25 cellular contexts compared by ENCODE assay signal in the genomic region with DNA sequence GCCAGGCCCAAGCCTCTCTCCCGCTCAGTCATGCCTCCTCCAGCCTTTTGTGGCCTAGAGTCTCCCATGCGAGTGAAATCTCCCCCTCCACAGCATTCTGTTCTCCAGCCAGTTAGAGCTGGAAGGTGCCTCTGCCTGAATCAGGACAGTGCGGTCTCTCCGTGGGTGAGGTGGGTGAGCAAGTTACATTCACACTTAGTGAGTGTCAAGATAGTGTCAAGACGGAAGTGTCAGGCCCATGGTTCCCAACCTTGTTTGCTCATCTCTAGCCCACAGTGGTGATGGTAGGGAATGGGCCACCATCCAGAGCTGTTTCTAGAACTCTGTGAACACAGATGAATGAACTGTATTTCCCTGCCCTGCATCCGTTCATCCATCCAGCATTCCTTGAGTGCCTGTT. TPM values are rescaled to one million over a fixed set of nuclear protein-coding genes. Genes with fewer than 3 reads are reported as not detected.
A peak's percentile ranks its signal among the peaks of the same experiment; 100 is the strongest.
DNase-seq lines count a peak whose midpoint lies in the region; ATAC-seq and TF ChIP-seq lines count a peak whose summit lies in the region.
"Had no signal": no experiment of that assay in that cellular context is flagged by ENCODE, and none has a peak within 500 bp of the region (broad histone marks: within the 10 kb centered on the region; RNA-seq: fewer than 3 reads in every experiment).

No MANE protein-coding gene starts in this region.

- H4K20me1 ChIP-seq in SK-N-SH (ENCODE audit: insufficient read depth): no peaks in the 10 kb centered on the region

- no peak overlapping the region for H2AFZ ChIP-seq in SK-N-SH (ENCODE audit: low read depth)

- TF ChIP-seq CTCF in gastrocnemius medialis (IDR thresholded peaks at IDR 0.05 in 4 of 5, conservative IDR thresholded peaks at IDR 0.05 in 1 of 5) (no peak), SK-N-SH (IDR thresholded peaks at IDR 0.05) (no peak)

- H3K9ac ChIP-seq in SK-N-SH: no peak overlapping the region
- H3K9ac ChIP-seq: BLaER1 treated with 17β-estradiol and CSF1 and Interleukin-3, amounts not matched to agents 10 nM and 100 nM had no signal

- no peaks in the 10 kb centered on the region for H3K9me3 Mint-ChIP-seq in activated CD8-positive, alpha-beta memory T cell treated with anti-CD3 and anti-CD28 coated beads, Interleukin-2, amount 10 ng/mL, durations not matched to agents 7 days and 5 days (ENCODE audit: low read depth)
- H3K9me3 Mint-ChIP-seq in naive thymus-derived CD4-positive, alpha-beta T cell: no peaks in the 10 kb centered on the region
- no peaks in the 10 kb centered on the region for H3K9me3 Mint-ChIP-seq in stimulated activated effector memory CD8-positive, alpha-beta T cell treated with anti-CD3 and anti-CD28 coated beads, Interleukin-12 subunit alpha, Interleukin-12 subunit beta, amount 100 ng/mL, for 72 hours
- H3K9me3 Mint-ChIP-seq: CD8-positive, alpha-beta memory T cell; HFFc6 had no signal

- no peak overlapping the region for H3K4me3 Mint-ChIP-seq in activated CD8-positive, alpha-beta memory T cell treated with anti-CD3 and anti-CD28 coated beads, Interleukin-2, amount 10 ng/mL, durations not matched to agents 7 days and 5 days
- H3K4me3 Mint-ChIP-seq in naive thymus-derived CD4-positive, alpha-beta T cell: no peak overlapping the region
- H3K4me3 Mint-ChIP-seq in stimulated activated effector memory CD8-positive, alpha-beta T cell treated with anti-CD3 and anti-CD28 coated beads, Interleukin-12 subunit alpha, Interleukin-12 subunit beta, amount 100 ng/mL, for 72 hours: no peak overlapping the region
- H3K4me3 Mint-ChIP-seq: CD8-positive, alpha-beta memory T cell; HFFc6 had no signal

- no peak overlapping the region for H3K27ac Mint-ChIP-seq in activated CD8-positive, alpha-beta memory T cell treated with anti-CD3 and anti-CD28 coated beads, Interleukin-2, amount 10 ng/mL, durations not matched to agents 7 days and 5 days
- H3K27ac Mint-ChIP-seq in naive thymus-derived CD4-positive, alpha-beta T cell: peak overlapping the region in 1 of 9 donors; percentile 7
- H3K27ac Mint-ChIP-seq in stimulated activated effector memory CD8-positive, alpha-beta T cell treated with anti-CD3 and anti-CD28 coated beads, Interleukin-12 subunit alpha, Interleukin-12 subunit beta, amount 100 ng/mL, for 72 hours: no peak overlapping the region
- H3K27ac Mint-ChIP-seq: HFFc6 had no signal

- WGBS in SK-N-SH (ENCODE audit: low lambda C conversion rate): 97% methylated on average over 6 of the region's 6 CpGs

- H3F3A ChIP-seq in SK-N-SH (replicated peaks; ENCODE audit: insufficient read depth): no peaks in the 10 kb centered on the region

- POLR2A ChIA-PET in naive thymus-derived CD4-positive, alpha-beta T cell (lab: Charles Lee): no interaction called here
- POLR2A ChIA-PET in SK-N-SH (lab: Yijun Ruan, JAX): no interaction called here

- no peaks in the 10 kb centered on the region for H3K79me2 ChIP-seq in SK-N-SH (ENCODE audit: insufficient read depth)

- H3K9me3 ChIP-seq in naive thymus-derived CD4-positive, alpha-beta T cell (ENCODE audit: control insufficient read depth in 2 of 3, low read length in 3 of 3): no peaks in the 10 kb centered on the region
- H3K9me3 ChIP-seq in gastrocnemius medialis (no peaks in the 10 kb centered on the region), SK-N-SH (no peaks in the 10 kb centered on the region)
- H3K9me3 ChIP-seq: BLaER1 treated with 17β-estradiol and CSF1 and Interleukin-3, amounts not matched to agents 10 nM and 100 nM; MG63; SJSA1 had no signal

- H3K36me3 ChIP-seq in naive thymus-derived CD4-positive, alpha-beta T cell (ENCODE audit: control insufficient read depth in 2 of 3, insufficient read depth in 3 of 3, low read length in 3 of 3): peaks cover 20 to 89% (median 28%) of the 10 kb centered on the region in 3 experiments
- peaks cover 2 to 61% of the 10 kb centered on the region in 2 donors for H3K36me3 ChIP-seq in gastrocnemius medialis
- peaks cover 43 to 65% of the 10 kb centered on the region in 2 experiments for H3K36me3 ChIP-seq in SK-N-SH (replicated peaks in 1 of 2; ENCODE audit: control insufficient read depth in 1 of 2, insufficient read depth in 2 of 2, low read length in 1 of 2)

- H3K4me1 Mint-ChIP-seq in activated CD8-positive, alpha-beta memory T cell treated with anti-CD3 and anti-CD28 coated beads, Interleukin-2, amount 10 ng/mL, durations not matched to agents 7 days and 5 days: no peaks in the 10 kb centered on the region
- peaks cover 0 to 13% (median 4%) of the 10 kb centered on the region in 7 donors for H3K4me1 Mint-ChIP-seq in naive thymus-derived CD4-positive, alpha-beta T cell
- peaks cover 7% of the 10 kb centered on the region for H3K4me1 Mint-ChIP-seq in stimulated activated effector memory CD8-positive, alpha-beta T cell treated with anti-CD3 and anti-CD28 coated beads, Interleukin-12 subunit alpha, Interleukin-12 subunit beta, amount 100 ng/mL, for 72 hours

- no peak for TF ChIP-seq POLR2A in gastrocnemius medialis (IDR thresholded peaks at IDR 0.05)

- H3K27me3 Mint-ChIP-seq in activated CD8-positive, alpha-beta memory T cell treated with anti-CD3 and anti-CD28 coated beads, Interleukin-2, amount 10 ng/mL, durations not matched to agents 7 days and 5 days: no peaks in the 10 kb centered on the region
- no peaks in the 10 kb centered on the region for H3K27me3 Mint-ChIP-seq in naive thymus-derived CD4-positive, alpha-beta T cell
- H3K27me3 Mint-ChIP-seq: CD8-positive, alpha-beta memory T cell had no signal

- in situ Hi-C loops in gastrocnemius medialis (cut with MboI; ENCODE audit: low sequenced_read_pairs in 4 of 4): no loop called here

- H3K9me2 ChIP-seq in SK-N-SH: no peaks in the 10 kb centered on the region

- H3K27me3 ChIP-seq in naive thymus-derived CD4-positive, alpha-beta T cell (ENCODE audit: control insufficient read depth in 2 of 2, insufficient read depth in 2 of 2, low read length in 2 of 2): no peaks in the 10 kb centered on the region
- H3K27me3 ChIP-seq in gastrocnemius medialis (no peaks in the 10 kb centered on the region), SK-N-SH (ENCODE audit: insufficient read depth) (no peaks in the 10 kb centered on the region)
- H3K27me3 ChIP-seq: BLaER1 treated with 17β-estradiol and CSF1 and Interleukin-3, amounts not matched to agents 10 nM and 100 nM; MG63; SJSA1 had no signal

- intact Hi-C loops in naive thymus-derived CD4-positive, alpha-beta T cell (cut with micrococcal nuclease): no loop called here
- intact Hi-C loops in gastrocnemius medialis (cut with DNase I; ENCODE audit: low total_unique reads): no loop called here

- H3K4me2 ChIP-seq in SK-N-SH: no peak overlapping the region

- no peak for TF ChIP-seq RAD21 in SK-N-SH (IDR thresholded peaks at IDR 0.05; ENCODE audit: low read length)

- H3K4me1 ChIP-seq in naive thymus-derived CD4-positive, alpha-beta T cell (ENCODE audit: control insufficient read depth in 2 of 2, insufficient read depth in 2 of 2, low read length in 2 of 2): no peaks in the 10 kb centered on the region
- peaks cover 31 to 51% of the 10 kb centered on the region in 2 donors for H3K4me1 ChIP-seq in gastrocnemius medialis
- peaks cover 0 to 8% of the 10 kb centered on the region in 2 experiments; a peak in 1 of 4 replicates for H3K4me1 ChIP-seq in SK-N-SH (ENCODE audit: control insufficient read depth in 1 of 2, insufficient read depth in 2 of 2, low read depth in 1 of 2, low read length in 1 of 2)
- H3K4me1 ChIP-seq: SJSA1 had no signal

- peaks cover 56% of the 10 kb centered on the region for H3K36me3 Mint-ChIP-seq in activated CD8-positive, alpha-beta memory T cell treated with anti-CD3 and anti-CD28 coated beads, Interleukin-2, amount 10 ng/mL, durations not matched to agents 7 days and 5 days
- H3K36me3 Mint-ChIP-seq in naive thymus-derived CD4-positive, alpha-beta T cell: peaks cover 24 to 76% (median 37%) of the 10 kb centered on the region in 5 donors
- peaks cover 86% of the 10 kb centered on the region for H3K36me3 Mint-ChIP-seq in stimulated activated effector memory CD8-positive, alpha-beta T cell treated with anti-CD3 and anti-CD28 coated beads, Interleukin-12 subunit alpha, Interleukin-12 subunit beta, amount 100 ng/mL, for 72 hours

- ATAC-seq in activated CD8-positive, alpha-beta memory T cell treated with anti-CD3 and anti-CD28 coated beads, Interleukin-2, amount 10 ng/mL, durations not matched to agents 7 days and 5 days: no peak
- ATAC-seq in naive thymus-derived CD4-positive, alpha-beta T cell: peak; percentile 18
- no peak for ATAC-seq in gastrocnemius medialis
- no peak for ATAC-seq in stimulated activated effector memory CD8-positive, alpha-beta T cell treated with anti-CD3 and anti-CD28 coated beads, Interleukin-12 subunit alpha, Interleukin-12 subunit beta, amount 100 ng/mL, for 72 hours
- ATAC-seq: Panc1 had no signal

- H3K4me3 ChIP-seq in naive thymus-derived CD4-positive, alpha-beta T cell (ENCODE audit: low read length): no peak overlapping the region
- H3K4me3 ChIP-seq in gastrocnemius medialis (no peak overlapping the region), SK-N-SH (ENCODE audit: low read depth in 2 of 2, low read length in 1 of 2) (no peak overlapping the region)
- H3K4me3 ChIP-seq: BLaER1 treated with 17β-estradiol and CSF1 and Interleukin-3, amounts not matched to agents 10 nM and 100 nM; MG63; SJSA1 had no signal

- peak; percentile 44 for DNase-seq in activated CD8-positive, alpha-beta memory T cell treated with anti-CD3 and anti-CD28 coated beads for 24 hours
- no peak for DNase-seq in activated CD8-positive, alpha-beta memory T cell treated with anti-CD3 and anti-CD28 coated beads, Interleukin-2, amount 50 U/mL, for 4 hours
- DNase-seq in activated CD8-positive, alpha-beta memory T cell treated with anti-CD3 and anti-CD28 coated beads, Interleukin-2, amount 10 ng/mL, durations not matched to agents 7 days and 5 days: peak; percentile 26
- peak in 1 of 9 donors; percentile 16 for DNase-seq in naive thymus-derived CD4-positive, alpha-beta T cell
- DNase-seq in gastrocnemius medialis: no peak
- no peak for DNase-seq in midbrain (lab: John Stamatoyannopoulos, UW)
- no peak for DNase-seq in SK-N-SH
- no peak for DNase-seq in stimulated activated effector memory CD8-positive, alpha-beta T cell treated with anti-CD3 and anti-CD28 coated beads, Interleukin-12 subunit alpha, Interleukin-12 subunit beta, amount 100 ng/mL, for 72 hours (ENCODE audit: low spot score in 2 of 2)
- DNase-seq: 8988T; Calu3; CD8-positive, alpha-beta memory T cell; DMS153; H7; HFFc6; Kasumi-1; MG63; NCI-H1417; NCI-H187 treated with DMSO at 0.1 percent for 48 hours; NCI-H2227 treated with DMSO at 0.1 percent for 48 hours; NCI-H510A treated with DMSO at 0.1 percent for 48 hours; NCI-H774; NK-92 treated with Interleukin-12 subunit alpha and Interleukin-12 subunit beta, amount 100 ng/mL, for 24 hours had no signal

- CTCF ChIA-PET in activated CD8-positive, alpha-beta memory T cell treated with anti-CD3 and anti-CD28 coated beads, Interleukin-2, amount 10 ng/mL, durations not matched to agents 7 days and 5 days (lab: Charles Lee): interaction anchor here (1.5 to 1.6 kb wide), 2 partner anchors 27 to 113 kb away, joined by 4 read pairs; no protein-coding TSS in a partner anchor
- CTCF ChIA-PET in naive thymus-derived CD4-positive, alpha-beta T cell (lab: Charles Lee): interaction anchor here (0.5 to 0.8 kb wide), 2 partner anchors 22 to 1201 kb away, joined by 3 read pairs; no protein-coding TSS in a partner anchor
- CTCF ChIA-PET in SK-N-SH (lab: Yijun Ruan, JAX): interaction anchor here (0.5 to 2.9 kb wide), 6 partner anchors 21 to 124 kb away, joined by 3 to 22 read pairs (median 3); no protein-coding TSS in a partner anchor

- no peak overlapping the region for H3K27ac ChIP-seq in naive thymus-derived CD4-positive, alpha-beta T cell (ENCODE audit: low read depth, low read length)
- H3K27ac ChIP-seq in gastrocnemius medialis: peak overlapping the region; percentile 59 to 80 (median 72)
- no peak overlapping the region for H3K27ac ChIP-seq in SK-N-SH (ENCODE audit: low read depth in 2 of 2, low read length in 1 of 2)
- H3K27ac ChIP-seq: BLaER1 treated with 17β-estradiol and CSF1 and Interleukin-3, amounts not matched to agents 10 nM and 100 nM; SJSA1 had no signal

- no peak for TF ChIP-seq EP300 in SK-N-SH (IDR thresholded peaks at IDR 0.05; ENCODE audit: borderline replicate concordance in 1 of 2, low read depth in 1 of 2, low read length in 1 of 2)

RNA-seq across cellular contexts. Expression of gene LPIN1, which starts 59.5 kb away (rescaled TPM):
- total RNA-seq in activated CD8-positive, alpha-beta memory T cell treated with anti-CD3 and anti-CD28 coated beads, Interleukin-2, amount 10 ng/mL, durations not matched to agents 7 days and 5 days: 10 to 100 TPM; 57.1 to 76.4 TPM
- 10 to 100 TPM; 68.6 to 88.1 (median 76.7) TPM for total RNA-seq in naive thymus-derived CD4-positive, alpha-beta T cell
- polyA plus RNA-seq in naive thymus-derived CD4-positive, alpha-beta T cell: 10 to 100 TPM; 25.5 to 26.7 TPM
- total RNA-seq in gastrocnemius medialis: 100 to 1,000 TPM; 292 to 606 (median 472) TPM
- polyA plus RNA-seq in SK-N-SH (2012; rRNA removed): 22.1 and 28.2 TPM in 2 replicates
- 14.9 and 17.7 TPM in 2 replicates for polyA plus RNA-seq in SK-N-SH (2012; cell fraction: cytosol; rRNA removed)
- polyA plus RNA-seq in SK-N-SH (2012; cell fraction: nucleus; rRNA removed): 60.5 and 67.4 TPM in 2 replicates

Comparison
In these comparisons a context has a peak if more than half of its experiments do, and no peak if none do; other contexts are left out.
1. DNase-seq: peak in activated CD8-positive, alpha-beta memory T cell treated with anti-CD3 and anti-CD28 coated beads for 24 hours (single experiment) and activated CD8-positive, alpha-beta memory T cell treated with anti-CD3 and anti-CD28 coated beads, Interleukin-2, amount 10 ng/mL, durations not matched to agents 7 days and 5 days (single experiment); none in activated CD8-positive, alpha-beta memory T cell treated with anti-CD3 and anti-CD28 coated beads, Interleukin-2, amount 50 U/mL, for 4 hours (single experiment), gastrocnemius medialis (0 of 2), midbrain (single experiment), SK-N-SH (single experiment) and stimulated activated effector memory CD8-positive, alpha-beta T cell treated with anti-CD3 and anti-CD28 coated beads, Interleukin-12 subunit alpha, Interleukin-12 subunit beta, amount 100 ng/mL, for 72 hours (0 of 2).
2. H3K27ac ChIP-seq: peak in gastrocnemius medialis (4 of 4); none in naive thymus-derived CD4-positive, alpha-beta T cell (single experiment) and SK-N-SH (0 of 2).